Comparison of ENCODE assay signal across 1 cellular context in the genomic region with DNA sequence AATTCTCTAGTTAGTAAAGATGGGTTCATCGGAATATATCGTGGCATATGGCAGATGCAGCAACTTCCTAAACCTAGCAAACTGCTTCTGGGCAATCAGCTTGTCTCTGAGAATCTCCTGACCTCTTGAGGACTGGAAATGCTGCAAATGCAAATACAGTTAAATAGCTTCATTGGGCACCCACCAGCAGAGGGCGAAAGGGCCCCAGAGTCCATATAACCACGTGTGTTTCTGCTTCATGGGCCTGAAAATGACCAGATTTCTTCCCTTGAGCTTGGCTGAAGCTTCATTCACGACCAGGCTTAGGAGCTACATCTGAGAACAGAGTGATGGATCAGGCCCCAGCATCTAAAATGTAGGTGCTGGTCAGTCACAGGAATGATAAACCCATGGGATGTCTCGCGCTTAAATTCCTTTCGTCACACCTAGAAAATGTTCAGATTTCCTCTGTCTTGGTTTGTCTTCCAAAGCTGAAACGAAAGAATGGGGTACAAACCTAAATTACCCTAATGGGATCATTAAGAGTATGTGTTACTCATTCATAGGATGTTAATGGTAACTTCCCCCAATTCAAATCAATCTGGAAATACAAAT.
TF ChIP-seq lines count a peak whose summit lies in the region.

No MANE protein-coding gene starts in this region.

TF ChIP-seq in SK-N-SH, 30 proteins besides CTCF, POLR2A, EP300 and RAD21 (continued from another document):
- TF ChIP-seq, protein P1, sequence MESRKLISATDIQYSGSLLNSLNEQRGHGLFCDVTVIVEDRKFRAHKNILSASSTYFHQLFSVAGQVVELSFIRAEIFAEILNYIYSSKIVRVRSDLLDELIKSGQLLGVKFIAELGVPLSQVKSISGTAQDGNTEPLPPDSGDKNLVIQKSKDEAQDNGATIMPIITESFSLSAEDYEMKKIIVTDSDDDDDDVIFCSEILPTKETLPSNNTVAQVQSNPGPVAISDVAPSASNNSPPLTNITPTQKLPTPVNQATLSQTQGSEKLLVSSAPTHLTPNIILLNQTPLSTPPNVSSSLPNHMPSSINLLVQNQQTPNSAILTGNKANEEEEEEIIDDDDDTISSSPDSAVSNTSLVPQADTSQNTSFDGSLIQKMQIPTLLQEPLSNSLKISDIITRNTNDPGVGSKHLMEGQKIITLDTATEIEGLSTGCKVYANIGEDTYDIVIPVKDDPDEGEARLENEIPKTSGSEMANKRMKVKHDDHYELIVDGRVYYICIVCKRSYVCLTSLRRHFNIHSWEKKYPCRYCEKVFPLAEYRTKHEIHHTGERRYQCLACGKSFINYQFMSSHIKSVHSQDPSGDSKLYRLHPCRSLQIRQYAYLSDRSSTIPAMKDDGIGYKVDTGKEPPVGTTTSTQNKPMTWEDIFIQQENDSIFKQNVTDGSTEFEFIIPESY (IDR thresholded peaks at IDR 0.05; ENCODE audit: borderline replicate concordance, low read depth) = no peak
- TF ChIP-seq JUND (IDR thresholded peaks at IDR 0.05) = no peak
TF ChIP-seq in SK-N-SH: peak in this region for 2.
